In the genomic region with DNA sequence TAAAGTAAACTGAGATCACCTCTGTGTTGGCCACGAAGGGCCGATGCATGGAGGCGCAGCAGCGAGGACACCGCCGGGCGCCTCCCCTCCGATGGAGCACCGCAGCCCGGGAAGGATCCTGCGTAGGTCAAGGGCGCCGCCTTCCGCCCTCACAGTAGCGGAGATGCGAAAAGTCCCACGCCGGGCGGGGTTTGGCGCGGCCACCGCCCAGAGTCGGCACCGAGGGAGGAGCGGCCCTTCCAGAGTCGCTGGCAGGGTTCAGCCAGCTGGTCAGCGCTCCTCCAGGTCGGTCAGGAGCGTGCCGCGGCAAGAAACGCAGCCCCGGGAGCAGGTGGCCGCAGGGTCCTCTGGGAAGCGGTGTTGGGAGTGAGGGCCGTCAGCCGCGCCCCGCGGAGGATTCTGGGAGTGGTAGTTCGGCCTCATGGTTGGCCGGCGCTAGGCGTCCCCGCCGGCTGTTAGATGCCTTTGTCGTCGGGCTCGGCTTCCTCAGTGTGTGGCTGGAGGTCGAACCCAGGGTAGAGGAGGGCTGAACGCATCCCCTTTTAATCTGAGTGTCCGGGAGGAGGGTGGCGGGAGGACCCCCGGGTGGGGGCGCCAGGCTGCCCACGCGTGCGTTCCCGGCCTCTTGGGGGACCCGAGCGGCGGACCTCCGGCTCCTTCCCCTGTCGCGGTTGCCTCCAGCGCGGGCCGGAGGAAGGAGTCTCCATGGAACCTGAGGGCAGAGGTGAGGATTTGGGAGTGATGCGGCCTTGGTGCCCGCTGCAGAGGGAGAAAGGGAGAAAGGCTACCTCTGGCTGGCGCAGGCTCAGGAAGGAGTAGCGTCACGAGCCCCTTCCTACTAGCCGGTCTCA, we compare ENCODE assay signal across 1 cellular context.
TF ChIP-seq lines count a peak whose summit lies in the region.

A gene (plus strand): TSS at position 411 of the 851 bp plus-strand sequence. CDS start 295 bp downstream, at position 706.

TF ChIP-seq in HepG2, 621 proteins besides CTCF, POLR2A, EP300 and RAD21 (continued from another document and continues in another):
- TF ChIP-seq RXRA (CRISPR knock-in tag; IDR thresholded peaks at IDR 0.05) (peak; percentile 48; the same call in 1 of the 2 replicates), ZNF563 (CRISPR knock-in tag; IDR thresholded peaks at IDR 0.05) (0 out of 2 replicates have a peak, but pooled peaks have one; percentile 65), ZNF644 (CRISPR knock-in tag; IDR thresholded peaks at IDR 0.05; ENCODE audit: low read depth) (no peak), RXRB (CRISPR knock-in tag; IDR thresholded peaks at IDR 0.05; ENCODE audit: borderline replicate concordance) (no peak), ZNF501 (CRISPR knock-in tag; IDR thresholded peaks at IDR 0.05) (peak; percentile 74), ZNF567 (CRISPR knock-in tag; IDR thresholded peaks at IDR 0.05; ENCODE audit: borderline replicate concordance) (no peak), BORCS8-MEF2B (CRISPR knock-in tag; IDR thresholded peaks at IDR 0.05) (0 out of 2 replicates have a peak, but pooled peaks have one; percentile 44), GATAD1 (CRISPR knock-in tag; IDR thresholded peaks at IDR 0.05) (peak; percentile 83), RNF2 (conservative IDR thresholded peaks at IDR 0.05; ENCODE audit: low read depth) (no peak), SPEN (CRISPR knock-in tag; IDR thresholded peaks at IDR 0.05; ENCODE audit: low read depth) (no peak), PHF21A (CRISPR knock-in tag; IDR thresholded peaks at IDR 0.05) (0 out of 2 replicates have a peak, but pooled peaks have one; percentile 32), SOX5 (CRISPR knock-in tag; IDR thresholded peaks at IDR 0.05; ENCODE audit: borderline replicate concordance) (no peak), ZIK1 (CRISPR knock-in tag; IDR thresholded peaks at IDR 0.05; ENCODE audit: borderline replicate concordance, low read depth) (0 out of 2 replicates have a peak, but pooled peaks have one; percentile 46), ZSCAN20 (CRISPR knock-in tag; IDR thresholded peaks at IDR 0.05; ENCODE audit: borderline replicate concordance) (no peak), ATF1 (CRISPR knock-in tag; IDR thresholded peaks at IDR 0.05) (no peak), DMAP1 (CRISPR knock-in tag; IDR thresholded peaks at IDR 0.05) (0 out of 2 replicates have a peak, but pooled peaks have one; percentile 41), ZMYM2 (CRISPR knock-in tag; IDR thresholded peaks at IDR 0.05) (no peak), ZC3H4 (CRISPR knock-in tag; IDR thresholded peaks at IDR 0.05; ENCODE audit: borderline replicate concordance) (no peak), TOE1 (CRISPR knock-in tag; IDR thresholded peaks at IDR 0.05) (no peak), ZFP62 (CRISPR knock-in tag; IDR thresholded peaks at IDR 0.05) (0 out of 2 replicates have a peak, but pooled peaks have one; percentile 47), ZNF572 (CRISPR knock-in tag; IDR thresholded peaks at IDR 0.05) (no peak), KDM1A (CRISPR knock-in tag; IDR thresholded peaks at IDR 0.05) (no peak), NFE2L1 (CRISPR knock-in tag; IDR thresholded peaks at IDR 0.05; ENCODE audit: borderline replicate concordance) (no peak), ZNF230 (CRISPR knock-in tag; IDR thresholded peaks at IDR 0.05) (no peak), ZNF160 (CRISPR knock-in tag; IDR thresholded peaks at IDR 0.05) (no peak), ZNF614 (CRISPR knock-in tag; IDR thresholded peaks at IDR 0.05; ENCODE audit: borderline replicate concordance) (peak; percentile 30; the same call in 1 of the 2 replicates)
- TF ChIP-seq, protein P1, sequence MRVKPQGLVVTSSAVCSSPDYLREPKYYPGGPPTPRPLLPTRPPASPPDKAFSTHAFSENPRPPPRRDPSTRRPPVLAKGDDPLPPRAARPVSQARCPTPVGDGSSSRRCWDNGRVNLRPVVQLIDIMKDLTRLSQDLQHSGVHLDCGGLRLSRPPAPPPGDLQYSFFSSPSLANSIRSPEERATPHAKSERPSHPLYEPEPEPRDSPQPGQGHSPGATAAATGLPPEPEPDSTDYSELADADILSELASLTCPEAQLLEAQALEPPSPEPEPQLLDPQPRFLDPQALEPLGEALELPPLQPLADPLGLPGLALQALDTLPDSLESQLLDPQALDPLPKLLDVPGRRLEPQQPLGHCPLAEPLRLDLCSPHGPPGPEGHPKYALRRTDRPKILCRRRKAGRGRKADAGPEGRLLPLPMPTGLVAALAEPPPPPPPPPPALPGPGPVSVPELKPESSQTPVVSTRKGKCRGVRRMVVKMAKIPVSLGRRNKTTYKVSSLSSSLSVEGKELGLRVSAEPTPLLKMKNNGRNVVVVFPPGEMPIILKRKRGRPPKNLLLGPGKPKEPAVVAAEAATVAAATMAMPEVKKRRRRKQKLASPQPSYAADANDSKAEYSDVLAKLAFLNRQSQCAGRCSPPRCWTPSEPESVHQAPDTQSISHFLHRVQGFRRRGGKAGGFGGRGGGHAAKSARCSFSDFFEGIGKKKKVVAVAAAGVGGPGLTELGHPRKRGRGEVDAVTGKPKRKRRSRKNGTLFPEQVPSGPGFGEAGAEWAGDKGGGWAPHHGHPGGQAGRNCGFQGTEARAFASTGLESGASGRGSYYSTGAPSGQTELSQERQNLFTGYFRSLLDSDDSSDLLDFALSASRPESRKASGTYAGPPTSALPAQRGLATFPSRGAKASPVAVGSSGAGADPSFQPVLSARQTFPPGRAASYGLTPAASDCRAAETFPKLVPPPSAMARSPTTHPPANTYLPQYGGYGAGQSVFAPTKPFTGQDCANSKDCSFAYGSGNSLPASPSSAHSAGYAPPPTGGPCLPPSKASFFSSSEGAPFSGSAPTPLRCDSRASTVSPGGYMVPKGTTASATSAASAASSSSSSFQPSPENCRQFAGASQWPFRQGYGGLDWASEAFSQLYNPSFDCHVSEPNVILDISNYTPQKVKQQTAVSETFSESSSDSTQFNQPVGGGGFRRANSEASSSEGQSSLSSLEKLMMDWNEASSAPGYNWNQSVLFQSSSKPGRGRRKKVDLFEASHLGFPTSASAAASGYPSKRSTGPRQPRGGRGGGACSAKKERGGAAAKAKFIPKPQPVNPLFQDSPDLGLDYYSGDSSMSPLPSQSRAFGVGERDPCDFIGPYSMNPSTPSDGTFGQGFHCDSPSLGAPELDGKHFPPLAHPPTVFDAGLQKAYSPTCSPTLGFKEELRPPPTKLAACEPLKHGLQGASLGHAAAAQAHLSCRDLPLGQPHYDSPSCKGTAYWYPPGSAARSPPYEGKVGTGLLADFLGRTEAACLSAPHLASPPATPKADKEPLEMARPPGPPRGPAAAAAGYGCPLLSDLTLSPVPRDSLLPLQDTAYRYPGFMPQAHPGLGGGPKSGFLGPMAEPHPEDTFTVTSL (CRISPR knock-in tag; IDR thresholded peaks at IDR 0.05; ENCODE audit: borderline replicate concordance) = 0 out of 2 replicates have a peak, but pooled peaks have one; percentile 17
- TF ChIP-seq, protein P2, sequence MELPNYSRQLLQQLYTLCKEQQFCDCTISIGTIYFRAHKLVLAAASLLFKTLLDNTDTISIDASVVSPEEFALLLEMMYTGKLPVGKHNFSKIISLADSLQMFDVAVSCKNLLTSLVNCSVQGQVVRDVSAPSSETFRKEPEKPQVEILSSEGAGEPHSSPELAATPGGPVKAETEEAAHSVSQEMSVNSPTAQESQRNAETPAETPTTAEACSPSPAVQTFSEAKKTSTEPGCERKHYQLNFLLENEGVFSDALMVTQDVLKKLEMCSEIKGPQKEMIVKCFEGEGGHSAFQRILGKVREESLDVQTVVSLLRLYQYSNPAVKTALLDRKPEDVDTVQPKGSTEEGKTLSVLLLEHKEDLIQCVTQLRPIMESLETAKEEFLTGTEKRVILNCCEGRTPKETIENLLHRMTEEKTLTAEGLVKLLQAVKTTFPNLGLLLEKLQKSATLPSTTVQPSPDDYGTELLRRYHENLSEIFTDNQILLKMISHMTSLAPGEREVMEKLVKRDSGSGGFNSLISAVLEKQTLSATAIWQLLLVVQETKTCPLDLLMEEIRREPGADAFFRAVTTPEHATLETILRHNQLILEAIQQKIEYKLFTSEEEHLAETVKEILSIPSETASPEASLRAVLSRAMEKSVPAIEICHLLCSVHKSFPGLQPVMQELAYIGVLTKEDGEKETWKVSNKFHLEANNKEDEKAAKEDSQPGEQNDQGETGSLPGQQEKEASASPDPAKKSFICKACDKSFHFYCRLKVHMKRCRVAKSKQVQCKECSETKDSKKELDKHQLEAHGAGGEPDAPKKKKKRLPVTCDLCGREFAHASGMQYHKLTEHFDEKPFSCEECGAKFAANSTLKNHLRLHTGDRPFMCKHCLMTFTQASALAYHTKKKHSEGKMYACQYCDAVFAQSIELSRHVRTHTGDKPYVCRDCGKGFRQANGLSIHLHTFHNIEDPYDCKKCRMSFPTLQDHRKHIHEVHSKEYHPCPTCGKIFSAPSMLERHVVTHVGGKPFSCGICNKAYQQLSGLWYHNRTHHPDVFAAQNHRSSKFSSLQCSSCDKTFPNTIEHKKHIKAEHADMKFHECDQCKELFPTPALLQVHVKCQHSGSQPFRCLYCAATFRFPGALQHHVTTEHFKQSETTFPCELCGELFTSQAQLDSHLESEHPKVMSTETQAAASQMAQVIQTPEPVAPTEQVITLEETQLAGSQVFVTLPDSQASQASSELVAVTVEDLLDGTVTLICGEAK (IDR thresholded peaks at IDR 0.05) = no peak
- TF ChIP-seq, protein P2 (CRISPR knock-in tag; IDR thresholded peaks at IDR 0.05) = peak; percentile 67
- TF ChIP-seq, protein P3, sequence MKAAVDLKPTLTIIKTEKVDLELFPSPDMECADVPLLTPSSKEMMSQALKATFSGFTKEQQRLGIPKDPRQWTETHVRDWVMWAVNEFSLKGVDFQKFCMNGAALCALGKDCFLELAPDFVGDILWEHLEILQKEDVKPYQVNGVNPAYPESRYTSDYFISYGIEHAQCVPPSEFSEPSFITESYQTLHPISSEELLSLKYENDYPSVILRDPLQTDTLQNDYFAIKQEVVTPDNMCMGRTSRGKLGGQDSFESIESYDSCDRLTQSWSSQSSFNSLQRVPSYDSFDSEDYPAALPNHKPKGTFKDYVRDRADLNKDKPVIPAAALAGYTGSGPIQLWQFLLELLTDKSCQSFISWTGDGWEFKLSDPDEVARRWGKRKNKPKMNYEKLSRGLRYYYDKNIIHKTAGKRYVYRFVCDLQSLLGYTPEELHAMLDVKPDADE (CRISPR knock-in tag; IDR thresholded peaks at IDR 0.05) = no peak
- TF ChIP-seq, protein P4, sequence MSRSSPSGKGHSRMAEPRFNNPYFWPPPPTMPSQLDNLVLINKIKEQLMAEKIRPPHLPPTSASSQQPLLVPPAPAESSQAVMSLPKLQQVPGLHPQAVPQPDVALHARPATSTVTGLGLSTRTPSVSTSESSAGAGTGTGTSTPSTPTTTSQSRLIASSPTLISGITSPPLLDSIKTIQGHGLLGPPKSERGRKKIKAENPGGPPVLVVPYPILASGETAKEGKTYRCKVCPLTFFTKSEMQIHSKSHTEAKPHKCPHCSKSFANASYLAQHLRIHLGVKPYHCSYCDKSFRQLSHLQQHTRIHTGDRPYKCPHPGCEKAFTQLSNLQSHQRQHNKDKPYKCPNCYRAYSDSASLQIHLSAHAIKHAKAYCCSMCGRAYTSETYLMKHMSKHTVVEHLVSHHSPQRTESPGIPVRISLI (CRISPR knock-in tag; IDR thresholded peaks at IDR 0.05; ENCODE audit: borderline replicate concordance) = no peak
- TF ChIP-seq, protein P5, sequence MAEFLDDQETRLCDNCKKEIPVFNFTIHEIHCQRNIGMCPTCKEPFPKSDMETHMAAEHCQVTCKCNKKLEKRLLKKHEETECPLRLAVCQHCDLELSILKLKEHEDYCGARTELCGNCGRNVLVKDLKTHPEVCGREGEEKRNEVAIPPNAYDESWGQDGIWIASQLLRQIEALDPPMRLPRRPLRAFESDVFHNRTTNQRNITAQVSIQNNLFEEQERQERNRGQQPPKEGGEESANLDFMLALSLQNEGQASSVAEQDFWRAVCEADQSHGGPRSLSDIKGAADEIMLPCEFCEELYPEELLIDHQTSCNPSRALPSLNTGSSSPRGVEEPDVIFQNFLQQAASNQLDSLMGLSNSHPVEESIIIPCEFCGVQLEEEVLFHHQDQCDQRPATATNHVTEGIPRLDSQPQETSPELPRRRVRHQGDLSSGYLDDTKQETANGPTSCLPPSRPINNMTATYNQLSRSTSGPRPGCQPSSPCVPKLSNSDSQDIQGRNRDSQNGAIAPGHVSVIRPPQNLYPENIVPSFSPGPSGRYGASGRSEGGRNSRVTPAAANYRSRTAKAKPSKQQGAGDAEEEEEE (CRISPR knock-in tag; IDR thresholded peaks at IDR 0.05; ENCODE audit: borderline replicate concordance) = no peak
- TF ChIP-seq, protein P6, sequence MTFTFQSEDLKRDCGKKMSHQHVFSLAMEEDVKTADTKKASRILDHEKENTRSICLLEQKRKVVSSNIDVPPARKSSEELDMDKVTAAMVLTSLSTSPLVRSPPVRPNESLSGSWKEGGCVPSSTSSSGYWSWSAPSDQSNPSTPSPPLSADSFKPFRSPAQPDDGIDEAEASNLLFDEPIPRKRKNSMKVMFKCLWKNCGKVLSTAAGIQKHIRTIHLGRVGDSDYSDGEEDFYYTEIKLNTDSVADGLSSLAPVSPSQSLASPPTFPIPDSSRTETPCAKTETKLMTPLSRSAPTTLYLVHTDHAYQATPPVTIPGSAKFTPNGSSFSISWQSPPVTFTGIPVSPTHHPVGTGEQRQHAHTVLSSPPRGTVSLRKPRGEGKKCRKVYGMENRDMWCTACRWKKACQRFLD (CRISPR knock-in tag; IDR thresholded peaks at IDR 0.05; ENCODE audit: borderline replicate concordance) = no peak
